Comparison of ENCODE assay signal across 10 cellular contexts in the genomic region with DNA sequence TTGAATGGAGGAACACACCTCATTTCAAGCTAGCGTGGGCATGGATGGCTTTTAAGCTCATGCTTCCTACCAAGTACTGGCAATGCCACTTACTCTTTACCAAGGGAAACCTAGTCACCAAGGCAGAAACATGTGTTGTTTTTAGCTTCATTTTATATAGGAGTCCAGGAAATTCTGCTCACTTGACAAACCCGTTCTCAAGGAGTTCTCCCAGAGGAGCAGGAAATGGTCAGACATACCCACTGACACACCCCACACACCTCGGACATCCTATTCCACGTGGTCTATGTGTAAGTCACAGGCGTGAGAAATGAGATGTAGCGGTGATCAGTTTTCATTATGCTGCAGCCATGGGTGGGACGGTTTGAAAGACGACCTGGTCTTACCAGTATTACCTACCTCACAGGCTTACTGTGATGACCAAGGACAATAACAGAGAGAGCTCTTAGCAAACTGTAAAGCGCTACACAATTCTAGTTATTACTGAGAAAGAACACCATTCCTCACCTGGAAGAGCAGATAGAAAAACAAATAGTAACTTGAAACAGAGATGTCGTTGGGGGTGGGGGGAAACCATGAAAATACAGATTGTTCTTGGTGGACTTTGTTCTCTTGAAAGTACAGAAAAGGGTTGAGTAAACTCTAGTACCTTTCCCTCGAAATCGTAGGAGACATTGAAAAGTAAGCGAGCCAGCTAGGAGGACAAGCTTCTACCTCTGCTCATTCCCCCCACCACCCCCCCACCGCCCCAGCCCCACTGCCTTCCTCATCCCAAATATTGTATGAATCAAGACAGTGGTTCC. TPM values are rescaled to one million over a fixed set of nuclear protein-coding genes. Genes with fewer than 3 reads are reported as not detected.
A peak's percentile ranks its signal among the peaks of the same experiment; 100 is the strongest.
DNase-seq lines count a peak whose midpoint lies in the region; TF ChIP-seq lines count a peak whose summit lies in the region.
"Had no signal": no experiment of that assay in that cellular context is flagged by ENCODE, and none has a peak within 500 bp of the region (broad histone marks: within the 10 kb centered on the region; RNA-seq: fewer than 3 reads in every experiment).

No MANE protein-coding gene starts in this region.

- TF ChIP-seq EP300 in suprapubic skin (IDR thresholded peaks at IDR 0.05): no peak

- no peak overlapping the region for H3K27ac Mint-ChIP-seq in immature natural killer cell

- H3K4me1 Mint-ChIP-seq in immature natural killer cell: peaks cover 6 to 12% of the 10 kb centered on the region in 2 donors

- WGBS in suprapubic skin: 21% methylated on average over 14 of the region's 14 CpGs

- H3K9me3 ChIP-seq in WERI-Rb-1 (ENCODE audit: severe bottlenecking): no peaks in the 10 kb centered on the region
- no peaks in the 10 kb centered on the region for H3K9me3 ChIP-seq in suprapubic skin

- H3K27ac ChIP-seq in WERI-Rb-1: no peak overlapping the region
- H3K27ac ChIP-seq in suprapubic skin: peak overlapping the region; percentile 88

- H3K4me3 Mint-ChIP-seq in immature natural killer cell: peak overlapping the region; percentile 12 to 59 (median 49)

- H3K36me3 Mint-ChIP-seq in immature natural killer cell: no peaks in the 10 kb centered on the region

- H3K27me3 ChIP-seq in WERI-Rb-1 (ENCODE audit: insufficient read depth, low read depth, severe bottlenecking): peaks cover 7% of the 10 kb centered on the region
- no peaks in the 10 kb centered on the region for H3K27me3 ChIP-seq in suprapubic skin

- H3K9me3 Mint-ChIP-seq in immature natural killer cell: peaks cover 0 to 3% (median 0%) of the 10 kb centered on the region in 6 donors

- DNase-seq in SHP77 (lab: John Stamatoyannopoulos, UW) (peak; percentile 17 to 24), SHP77 treated with DMSO at 0.1 percent for 48 hours (lab: John Stamatoyannopoulos, UW) (no peak), WERI-Rb-1 (no peak), immature natural killer cell (no peak), suprapubic skin (ENCODE audit: low spot score in 2 of 2) (no peak), germinal center (ENCODE audit: low spot score) (no peak), NCI-H1694 (lab: John Stamatoyannopoulos, UW) (no peak)
- DNase-seq in activated CD8-positive, alpha-beta memory T cell treated with anti-CD3 and anti-CD28 coated beads for 24 hours: no peak
- DNase-seq: DND-41 had no signal

- H3K27me3 Mint-ChIP-seq in immature natural killer cell (ENCODE audit: low read depth in 3 of 3): peaks cover 8 to 15% (median 15%) of the 10 kb centered on the region in 3 donors

- H3K36me3 ChIP-seq in WERI-Rb-1 (no peaks in the 10 kb centered on the region), suprapubic skin (no peaks in the 10 kb centered on the region)

- H3K4me1 ChIP-seq in suprapubic skin: peaks cover 33% of the 10 kb centered on the region

- TF ChIP-seq POLR2A in suprapubic skin (IDR thresholded peaks at IDR 0.05): no peak

- TF ChIP-seq CTCF in WERI-Rb-1 (IDR thresholded peaks at IDR 0.05; ENCODE audit: low read depth, low read length) (no peak), suprapubic skin (IDR thresholded peaks at IDR 0.05) (no peak)

- H3K4me3 ChIP-seq in WERI-Rb-1 (ENCODE audit: low read depth, low read length) (peak overlapping the region; percentile 80), suprapubic skin (peak overlapping the region; percentile 67)

RNA-seq across cellular contexts. Expression of a gene that starts 1.7 kb away (rescaled TPM):
- polyA plus RNA-seq in immature natural killer cell: under 1 TPM in 1 of 3 donors, not detected in 2; 0.13 TPM
- 10 to 100 TPM in 3 of 4 donors, 1 to 10 TPM in 1; 8.8 to 12.4 (median 11.2) TPM for total RNA-seq in suprapubic skin
- total RNA-seq: T-helper 1 cell treated with Interleukin-12 subunit alpha and Interleukin-12 subunit beta and Interleukin-4 antibody, amounts not matched to agents 30 ng/mL and 1 ng/mL, for 36 hours had no signal

Comparison
In these comparisons a context has a peak if more than half of its experiments do, and no peak if none do; other contexts are left out.
1. DNase-seq: peak in SHP77 (2 of 2); none in SHP77 treated with DMSO at 0.1 percent for 48 hours (single experiment), WERI-Rb-1 (single experiment), immature natural killer cell (0 of 3), suprapubic skin (0 of 2), activated CD8-positive, alpha-beta memory T cell treated with anti-CD3 and anti-CD28 coated beads for 24 hours (single experiment), germinal center (single experiment) and NCI-H1694 (single experiment).